In genomic region chr11:120563698-120564572, GRCh38 we compare ENCODE assay signal across 8 cellular contexts. TPM values are rescaled to one million over a fixed set of nuclear protein-coding genes. Genes with fewer than 3 reads are reported as not detected.
DNase-seq lines count a peak whose midpoint lies in the region; ATAC-seq and FAIRE-seq lines count a peak whose summit lies in the region.

No MANE protein-coding gene starts in this region.

- H3K4me1 ChIP-seq in BLaER1 treated with 17β-estradiol and CSF1 and Interleukin-3, amounts not matched to agents 10 nM and 100 nM = peaks cover 15 to 31% (median 27%) of the 10 kb centered on the region in 10 experiments
- H3K4me1 ChIP-seq in neuronal stem cell (ENCODE audit: control insufficient read depth in 2 of 2, insufficient read depth in 1 of 2, low read depth in 1 of 2, low read length in 2 of 2) = peaks cover 9 to 26% of the 10 kb centered on the region in 2 donors

- peaks cover 21 to 44% (median 33%) of the 10 kb centered on the region in 11 experiments for H3K27me3 ChIP-seq in BLaER1 treated with 17β-estradiol and CSF1 and Interleukin-3, amounts not matched to agents 10 nM and 100 nM
- peaks cover 0 to 15% (median 0%) of the 10 kb centered on the region in 3 experiments for H3K27me3 ChIP-seq in neuronal stem cell (ENCODE audit: control insufficient read depth in 3 of 3, insufficient read depth in 3 of 3, low read depth in 1 of 3, low read length in 3 of 3)

- H3K4ac ChIP-seq in neuronal stem cell (ENCODE audit: low read length) = no peak overlapping the region

- peak overlapping the region; percentile 7 for H2BK15ac ChIP-seq in neuronal stem cell (ENCODE audit: low read length)

- H4K91ac ChIP-seq in neuronal stem cell (ENCODE audit: low read depth, low read length, poor library complexity) = no peak overlapping the region

- H3K14ac ChIP-seq in neuronal stem cell (ENCODE audit: low read length) = peak overlapping the region; percentile 91

- peak overlapping the region; percentile 33 to 68 (median 55) for H3K4me3 ChIP-seq in BLaER1 treated with 17β-estradiol and CSF1 and Interleukin-3, amounts not matched to agents 10 nM and 100 nM
- peak overlapping the region; percentile 51 to 81 for H3K4me3 ChIP-seq in neuronal stem cell (ENCODE audit: low read length in 2 of 2)

- peak overlapping the region; percentile 95 for H3K18ac ChIP-seq in neuronal stem cell (ENCODE audit: low read length)

- no peak overlapping the region for H3K23ac ChIP-seq in neuronal stem cell (ENCODE audit: low read depth, low read length, poor library complexity)

- H3K9ac ChIP-seq in BLaER1 treated with 17β-estradiol and CSF1 and Interleukin-3, amounts not matched to agents 10 nM and 100 nM = peak overlapping the region; percentile 37 to 75 (median 53); a peak in 18 of 22 replicates
- H3K9ac ChIP-seq in neuronal stem cell (ENCODE audit: low read depth, low read length, poor library complexity) = peak overlapping the region; percentile 84

- peaks cover 0 to 13% (median 0%) of the 10 kb centered on the region in 11 experiments; a peak in 3 of 22 replicates for H4K20me1 ChIP-seq in BLaER1 treated with 17β-estradiol and CSF1 and Interleukin-3, amounts not matched to agents 10 nM and 100 nM

- H4K8ac ChIP-seq in neuronal stem cell (ENCODE audit: low read depth, low read length) = no peak overlapping the region

- H2BK5ac ChIP-seq in neuronal stem cell (ENCODE audit: low read length) = peak overlapping the region; percentile 25

- DNase-seq in NCI-H2227 treated with DMSO at 0.1 percent for 48 hours (lab: John Stamatoyannopoulos, UW) (peak; percentile 26), frontal cortex (ENCODE audit: low spot score in 2 of 2) (peak; percentile 52 to 78), neuronal stem cell (ENCODE audit: low spot score) (peak; percentile 65), KG1 (lab: John Stamatoyannopoulos, UW) (no peak), T-helper 2 cell (no peak)

- H3K36me3 ChIP-seq in BLaER1 treated with 17β-estradiol and CSF1 and Interleukin-3, amounts not matched to agents 10 nM and 100 nM = no peaks in the 10 kb centered on the region
- H3K36me3 ChIP-seq in neuronal stem cell (replicated peaks in 1 of 2; ENCODE audit: control insufficient read depth in 2 of 2, insufficient read depth in 2 of 2, low read length in 2 of 2) = no peaks in the 10 kb centered on the region

- no peaks in the 10 kb centered on the region for H3K9me3 ChIP-seq in BLaER1 treated with 17β-estradiol and CSF1 and Interleukin-3, amounts not matched to agents 10 nM and 100 nM (replicated peaks in 1 of 11)
- H3K9me3 ChIP-seq in neuronal stem cell (replicated peaks in 1 of 2; ENCODE audit: control insufficient read depth in 2 of 2, insufficient read depth in 1 of 2, low read depth in 1 of 2, low read length in 2 of 2) = no peaks in the 10 kb centered on the region

- peak overlapping the region; percentile 95 for H2AFZ ChIP-seq in neuronal stem cell (ENCODE audit: low read length)

- H3K79me1 ChIP-seq in neuronal stem cell (ENCODE audit: low read depth, low read length) = no peaks in the 10 kb centered on the region

- FAIRE-seq in frontal cortex (lab: Jason Lieb, UNC) = no peak

- peak overlapping the region in 8 of 11 experiments; percentile 16 to 82 (median 59); a peak in 12 of 22 replicates for H3K27ac ChIP-seq in BLaER1 treated with 17β-estradiol and CSF1 and Interleukin-3, amounts not matched to agents 10 nM and 100 nM
- no peak overlapping the region for H3K27ac ChIP-seq in neuronal stem cell (replicated peaks; ENCODE audit: low read length)

- H2BK12ac ChIP-seq in neuronal stem cell (ENCODE audit: low read length) = peak overlapping the region; percentile 90

- H2AK5ac ChIP-seq in neuronal stem cell (ENCODE audit: low read depth, low read length) = peak overlapping the region; percentile 29

- H3K4me2 ChIP-seq in BLaER1 treated with 17β-estradiol and CSF1 and Interleukin-3, amounts not matched to agents 10 nM and 100 nM = peak overlapping the region; percentile 92 to 100 (median 98)
- H3K4me2 ChIP-seq in neuronal stem cell (ENCODE audit: insufficient read depth, low read length, poor library complexity, severe bottlenecking) = peak overlapping the region; percentile 94

- ATAC-seq in HG02642 (IDR thresholded peaks at IDR 0.05; ENCODE audit: poor library complexity, unreplicated experiment) (no peak), GM19463 (IDR thresholded peaks at IDR 0.05; ENCODE audit: unreplicated experiment) (no peak)

- H2BK120ac ChIP-seq in neuronal stem cell (ENCODE audit: low read depth, low read length) = peak overlapping the region; percentile 73

- no CpG with 5 or more reads among the region's 53 CpGs for WGBS in neuronal stem cell (ENCODE audit: extremely low coverage in 2 of 2, insufficient read length in 2 of 2, insufficient replicate concordance in 1 of 2), 2 donors

RNA-seq across cellular contexts. Expression of gene GRIK4, which starts 52.4 kb away (rescaled TPM):
- total RNA-seq in frontal cortex = 3.3 TPM
- polyA plus RNA-seq in neuronal stem cell (2013, experiment 1 of 2) = 0.66 TPM
- polyA plus RNA-seq in neuronal stem cell (2013, experiment 2 of 2) = 0.66 TPM

Comparison
In these comparisons a context has a peak if more than half of its experiments do, and no peak if none do; other contexts are left out.
1. DNase-seq: peak in NCI-H2227 treated with DMSO at 0.1 percent for 48 hours (single experiment), frontal cortex (2 of 2) and neuronal stem cell (single experiment); none in KG1 (single experiment) and T-helper 2 cell (0 of 5).